ENCODE assay signal across 18 cellular contexts in the genomic region with DNA sequence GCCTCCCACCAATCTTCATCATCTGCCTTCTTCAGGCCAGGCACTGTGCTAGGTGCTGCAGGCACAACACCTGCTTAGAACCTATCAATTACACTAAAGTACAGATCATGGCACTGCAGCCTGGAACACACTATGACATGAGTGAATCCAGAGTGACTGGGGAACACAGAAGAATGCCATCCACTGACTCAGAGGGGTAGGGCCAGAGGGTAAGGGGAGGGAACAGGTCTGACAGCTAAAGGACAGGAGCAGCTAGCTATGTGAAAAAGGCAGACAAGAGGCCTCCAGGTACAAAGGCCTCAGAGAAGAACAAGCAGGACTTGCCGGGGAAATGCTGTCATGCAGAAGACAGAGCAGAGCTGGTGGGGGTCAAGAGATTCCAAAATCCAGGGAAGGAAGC. TPM values are rescaled to one million over a fixed set of nuclear protein-coding genes. Genes with fewer than 3 reads are reported as not detected.
DNase-seq lines count a peak whose midpoint lies in the region; ATAC-seq, FAIRE-seq and TF ChIP-seq lines count a peak whose summit lies in the region.
"Had no signal": no experiment of that assay in that cellular context is flagged by ENCODE, and none has a peak within 500 bp of the region (broad histone marks: within the 10 kb centered on the region; RNA-seq: fewer than 3 reads in every experiment).

No MANE protein-coding gene starts in this region.

- no peak for TF ChIP-seq CTCF in bronchial epithelial cell (IDR thresholded peaks at IDR 0.05; ENCODE audit: insufficient read depth, low read length, severe bottlenecking)

- no peaks in the 10 kb centered on the region for H3K27me3 ChIP-seq in bronchial epithelial cell (ENCODE audit: control insufficient read depth, insufficient read depth, low read length)
- H3K27me3 ChIP-seq: BLaER1 had no signal

- H3K36me3 ChIP-seq in bronchial epithelial cell (ENCODE audit: control insufficient read depth, insufficient read depth, low read length), result no peaks in the 10 kb centered on the region
- H3K36me3 ChIP-seq: BLaER1 had no signal

- ATAC-seq in esophagus mucosa, result peak; percentile 93
- ATAC-seq: CD8-positive, alpha-beta T cell; GM12878; GM23338; HCT116 had no signal

- peak; percentile 93 for FAIRE-seq in bronchial epithelial cell (lab: Jason Lieb, UNC)
- FAIRE-seq: A204.1, GM12878 had no signal

- peak; percentile 38 for DNase-seq in ELF-1 (ENCODE audit: low read depth, low spot score)
- peak; percentile 32 for DNase-seq in bronchial epithelial cell (ENCODE audit: low read depth)
- DNase-seq in ureter (ENCODE audit: low spot score), result no peak
- no peak for DNase-seq in stimulated activated naive CD4-positive, alpha-beta T cell treated with Interleukin-2 at 50 U/mL for 16 hours (lab: John Stamatoyannopoulos, UW)
- no peak for DNase-seq in NCI-H1417 treated with DMSO at 0.1 percent for 48 hours (lab: John Stamatoyannopoulos, UW)
- DNase-seq: Caco-2; CD4-positive, CD25-positive, alpha-beta regulatory T cell; CD8-positive, alpha-beta T cell; DMS153; DND-41; GDM1; H9 had no signal

- H3K4me3 ChIP-seq in bronchial epithelial cell (ENCODE audit: low read depth, low read length), result no peak overlapping the region
- H3K4me3 ChIP-seq: BLaER1, GM12878, GM23338 had no signal

RNA-seq across cellular contexts. Expression of a gene that starts 53.3 kb away (rescaled TPM):
- 10.3 and 11.0 TPM in 2 replicates for total RNA-seq in bronchial epithelial cell
- 27.6 TPM for total RNA-seq in esophagus mucosa
- total RNA-seq in ureter, result 21.3 TPM

Comparison
In these comparisons a context has a peak if more than half of its experiments do, and no peak if none do; other contexts are left out.
1. DNase-seq: peak in ELF-1 (single experiment) and bronchial epithelial cell (single experiment); none in ureter (single experiment), stimulated activated naive CD4-positive, alpha-beta T cell treated with Interleukin-2 at 50 U/mL for 16 hours (single experiment) and NCI-H1417 treated with DMSO at 0.1 percent for 48 hours (single experiment).